12 cellular contexts compared by ENCODE assay signal in genomic region chr5:159732220-159732619, GRCh38.
DNase-seq lines count a peak whose midpoint lies in the region; TF ChIP-seq lines count a peak whose summit lies in the region.
"Had no signal": no experiment of that assay in that cellular context is flagged by ENCODE, and none has a peak within 500 bp of the region (broad histone marks: within the 10 kb centered on the region; RNA-seq: fewer than 3 reads in every experiment).

No MANE protein-coding gene starts in this region.

- no peaks in the 10 kb centered on the region for H4K20me1 ChIP-seq in MM.1S (ENCODE audit: insufficient read depth, low read length)

- H3K4me1 ChIP-seq in MM.1S (ENCODE audit: low read length) (no peaks in the 10 kb centered on the region), esophagus muscularis mucosa (no peaks in the 10 kb centered on the region)
- H3K4me1 ChIP-seq: gastroesophageal sphincter had no signal

- no peak overlapping the region for H3K9ac ChIP-seq in MM.1S (ENCODE audit: low read length)

- H3K9me3 ChIP-seq in MM.1S (replicated peaks; ENCODE audit: insufficient read depth, low read length) (no peaks in the 10 kb centered on the region), esophagus muscularis mucosa (no peaks in the 10 kb centered on the region)
- H3K9me3 ChIP-seq: gastroesophageal sphincter had no signal

- H3K4me3 ChIP-seq in MM.1S (ENCODE audit: low read length) (no peak overlapping the region), esophagus muscularis mucosa (no peak overlapping the region)
- H3K4me3 ChIP-seq: gastroesophageal sphincter, skin epidermis had no signal

- H3K9me2 ChIP-seq in MM.1S (replicated peaks; ENCODE audit: insufficient read depth, low read length), result no peaks in the 10 kb centered on the region

- no peak overlapping the region for H3K4me2 ChIP-seq in MM.1S (ENCODE audit: low read depth, low read length)

- no peak overlapping the region for H2AFZ ChIP-seq in MM.1S (ENCODE audit: low read length)

- no peaks in the 10 kb centered on the region for H3K27me3 ChIP-seq in MM.1S (replicated peaks; ENCODE audit: insufficient read depth, low read length)
- peaks cover 0 to 16% (median 0%) of the 10 kb centered on the region in 4 donors for H3K27me3 ChIP-seq in esophagus muscularis mucosa

- no peaks in the 10 kb centered on the region for H3K36me3 ChIP-seq in MM.1S (replicated peaks; ENCODE audit: insufficient read depth, low read length)
- no peaks in the 10 kb centered on the region for H3K36me3 ChIP-seq in esophagus muscularis mucosa
- H3K36me3 ChIP-seq: gastroesophageal sphincter had no signal

- TF ChIP-seq EP300 in esophagus muscularis mucosa (IDR thresholded peaks at IDR 0.05), result no peak

- intact Hi-C loops in esophagus muscularis mucosa (cut with DNase I), result no loop called here

- no peaks in the 10 kb centered on the region for H3F3A ChIP-seq in MM.1S (ENCODE audit: insufficient read depth, low read length)

- no peak for TF ChIP-seq POLR2A in esophagus muscularis mucosa (IDR thresholded peaks at IDR 0.05; ENCODE audit: low read depth)

- H3K79me2 ChIP-seq in MM.1S (ENCODE audit: low read length), result no peaks in the 10 kb centered on the region

- DNase-seq in AG08395 (ENCODE audit: low spot score), result peak; percentile 78
- peak; percentile 17 for DNase-seq in GM04504 (ENCODE audit: low read depth)
- peak; percentile 32 for DNase-seq in MM.1S
- peak; percentile 45 for DNase-seq in esophagus muscularis mucosa (ENCODE audit: extremely low spot score)
- no peak for DNase-seq in NCI-H146 (lab: John Stamatoyannopoulos, UW)
- DNase-seq in NCI-H526 treated with DMSO at 0.1 percent for 48 hours (lab: John Stamatoyannopoulos, UW), result no peak
- no peak for DNase-seq in NCI-H1105 (lab: John Stamatoyannopoulos, UW)
- no peak for DNase-seq in NCI-H1436 treated with DMSO at 0.1 percent for 48 hours (lab: John Stamatoyannopoulos, UW)
- DNase-seq: NCI-H446 treated with DMSO at 0.1 percent for 48 hours, SW 1271 had no signal

- H3K27ac ChIP-seq in MM.1S (ENCODE audit: low read length) (no peak overlapping the region), esophagus muscularis mucosa (replicated peaks in 1 of 4) (no peak overlapping the region)
- H3K27ac ChIP-seq: gastroesophageal sphincter, skin epidermis had no signal

- WGBS in esophagus muscularis mucosa, result 68% methylated on average over 4 of the region's 4 CpGs

- TF ChIP-seq CTCF in MM.1S (IDR thresholded peaks at IDR 0.05; ENCODE audit: low read length) (no peak), esophagus muscularis mucosa (IDR thresholded peaks at IDR 0.05) (no peak)

Comparison
In these comparisons a context has a peak if more than half of its experiments do, and no peak if none do; other contexts are left out.
1. DNase-seq: peak in AG08395 (single experiment), GM04504 (single experiment), MM.1S (single experiment) and esophagus muscularis mucosa (single experiment); none in NCI-H146 (single experiment), NCI-H526 treated with DMSO at 0.1 percent for 48 hours (single experiment), NCI-H1105 (single experiment) and NCI-H1436 treated with DMSO at 0.1 percent for 48 hours (single experiment).